Comparison of ENCODE assay signal across 20 cellular contexts in genomic region chr1:32877211-32878110, GRCh38. TPM values are rescaled to one million over a fixed set of nuclear protein-coding genes. Genes with fewer than 3 reads are reported as not detected.
DNase-seq lines count a peak whose midpoint lies in the region; ATAC-seq, FAIRE-seq and TF ChIP-seq lines count a peak whose summit lies in the region.
"Had no signal": no experiment of that assay in that cellular context is flagged by ENCODE, and none has a peak within 500 bp of the region (broad histone marks: within the 10 kb centered on the region; RNA-seq: fewer than 3 reads in every experiment).

No MANE protein-coding gene starts in this region.

- CTCF ChIA-PET in IMR-90 (lab: Yijun Ruan, JAX): interaction anchor here (0.7 to 1.3 kb wide), 2 partner anchors 15 to 209 kb away, joined by 3 to 5 read pairs; no protein-coding TSS in a partner anchor
- CTCF ChIA-PET in K562 (lab: Yijun Ruan, JAX; ENCODE audit: low intra/inter-chr PET ratio): interaction anchor here (0.6 to 3.6 kb wide), 5 partner anchors 8 to 209 kb away, joined by 3 to 29 read pairs (median 3); no protein-coding TSS in a partner anchor

- H3K27me3 ChIP-seq in IMR-90 (ENCODE audit: control insufficient read depth, insufficient read depth, low read length): peaks cover 22% of the 10 kb centered on the region
- peaks cover 15 to 38% of the 10 kb centered on the region in 2 experiments; a peak in 4 of 5 replicates for H3K27me3 ChIP-seq in K562 (ENCODE audit: control insufficient read depth in 2 of 2, insufficient read depth in 2 of 2, low read length in 2 of 2)
- no peaks in the 10 kb centered on the region for H3K27me3 ChIP-seq in right cardiac atrium (ENCODE audit: control insufficient read depth, insufficient read depth)
- H3K27me3 ChIP-seq: esophagus muscularis mucosa had no signal

- TF ChIP-seq POLR2A in IMR-90 (IDR thresholded peaks at IDR 0.05; ENCODE audit: low read depth, low read length) (no peak), K562 (conservative IDR thresholded peaks at IDR 0.05) (no peak)

- H4K20me1 ChIP-seq in IMR-90 (ENCODE audit: insufficient read depth, low read length): 0 out of 2 replicates have a peak, but pooled peaks cover 4% of the 10 kb centered on the region
- H4K20me1 ChIP-seq in K562 (replicated peaks; ENCODE audit: control insufficient read depth, insufficient read depth, low read length): peaks cover 28% of the 10 kb centered on the region

- TF ChIP-seq CTCF in IMR-90 (conservative IDR thresholded peaks at IDR 0.05; ENCODE audit: low read depth, low read length) (no peak), K562 (IDR thresholded peaks at IDR 0.05 in 2 of 3, conservative IDR thresholded peaks at IDR 0.05 in 1 of 3; ENCODE audit: insufficient read depth in 2 of 3, low read depth in 1 of 3, low read length in 3 of 3) (no peak)

- H3K18ac ChIP-seq in IMR-90 (ENCODE audit: low read depth, low read length): no peak overlapping the region

- no peak overlapping the region for H2BK15ac ChIP-seq in IMR-90 (ENCODE audit: low read depth, low read length)

- no peak overlapping the region for H2BK5ac ChIP-seq in IMR-90 (ENCODE audit: low read depth, low read length, poor library complexity, severe bottlenecking)

- TF ChIP-seq RAD21 in IMR-90 (IDR thresholded peaks at IDR 0.05; ENCODE audit: low read length) (no peak), K562 (CRISPR knock-in tag; conservative IDR thresholded peaks at IDR 0.05 in 1 of 2, IDR thresholded peaks at IDR 0.05 in 1 of 2) (no peak)

- DNase-seq in DMS79 (lab: John Stamatoyannopoulos, UW) (peak; percentile 60), IMR-90 (no peak), K562 (ENCODE audit: extremely low read depth in 1 of 4, low spot score in 3 of 4) (no peak), right cardiac atrium (peak; percentile 66 to 85 (median 85)), inferior parietal cortex (ENCODE audit: extremely low spot score) (no peak), NOMO-1 (lab: John Stamatoyannopoulos, UW; ENCODE audit: unreplicated experiment in 2 of 2) (no peak)
- DNase-seq in stimulated activated CD4-positive, alpha-beta T cell treated with anti-CD3 and anti-CD28 coated beads, Interleukin-2, amount 100 ng/mL, for 24 hours: no peak
- DNase-seq: SIG-M5 had no signal

- no peak for TF ChIP-seq EP300 in K562 (IDR thresholded peaks at IDR 0.05; ENCODE audit: low read length)

- H2BK20ac ChIP-seq in IMR-90 (ENCODE audit: low read depth, low read length): no peak overlapping the region

- no peak overlapping the region for H3K56ac ChIP-seq in IMR-90 (ENCODE audit: extremely low read depth, insufficient read depth, low read length)

- FAIRE-seq in K562 (lab: Jason Lieb, UNC): no peak
- FAIRE-seq: G401.6 had no signal

- H3K9me3 ChIP-seq in IMR-90 (ENCODE audit: control insufficient read depth, insufficient read depth, low read length): no peaks in the 10 kb centered on the region
- no peaks in the 10 kb centered on the region for H3K9me3 ChIP-seq in K562 (replicated peaks; ENCODE audit: control insufficient read depth, insufficient read depth, low read depth, low read length)
- no peaks in the 10 kb centered on the region for H3K9me3 ChIP-seq in right cardiac atrium (ENCODE audit: control insufficient read depth, low read length)
- H3K9me3 ChIP-seq: esophagus muscularis mucosa had no signal

- no peak overlapping the region for H3K23ac ChIP-seq in IMR-90 (ENCODE audit: low read depth, low read length)

- no peak overlapping the region for H4K91ac ChIP-seq in IMR-90 (ENCODE audit: insufficient read depth, low read depth, low read length)

- no peak overlapping the region for H3K4me2 ChIP-seq in IMR-90 (ENCODE audit: low read depth, low read length)
- H3K4me2 ChIP-seq in K562 (ENCODE audit: insufficient read depth, low read length): no peak overlapping the region
- H3K4me2 ChIP-seq: KMS-11, smooth muscle cell had no signal

- no peak overlapping the region for H3K27ac ChIP-seq in IMR-90 (ENCODE audit: insufficient read depth, low read length)
- H3K27ac ChIP-seq in K562 (ENCODE audit: extremely low read depth, low read depth, low read length): no peak overlapping the region
- no peak overlapping the region for H3K27ac ChIP-seq in right cardiac atrium (ENCODE audit: low read length)
- H3K27ac ChIP-seq: esophagus muscularis mucosa, KMS-11, parathyroid adenoma had no signal

- POLR2A ChIA-PET in IMR-90 (lab: Charles Lee; ENCODE audit: unreplicated experiment): no interaction called here
- POLR2A ChIA-PET in K562 (lab: Yijun Ruan, JAX): interaction anchor here (1.1 kb wide), 1 partner anchor 67 kb away, joined by 3 read pairs; no protein-coding TSS in a partner anchor

- H3K9ac ChIP-seq in IMR-90 (ENCODE audit: low read depth, low read length): no peak overlapping the region
- no peak overlapping the region for H3K9ac ChIP-seq in K562 (ENCODE audit: insufficient read depth in 1 of 2, low read depth in 2 of 2, low read length in 2 of 2)
- H3K9ac ChIP-seq: KMS-11, parathyroid adenoma had no signal

- no peak overlapping the region for H2AK9ac ChIP-seq in IMR-90 (replicated peaks; ENCODE audit: low read depth, low read length, poor library complexity)

- H2BK120ac ChIP-seq in IMR-90 (ENCODE audit: low read depth, low read length): no peak overlapping the region

- dilution Hi-C loops in IMR-90 (cut with HindIII; ENCODE audit: low sequenced_read_pairs, unreplicated experiment): no loop called here

- H2AK5ac ChIP-seq in IMR-90 (ENCODE audit: low read depth, low read length): no peak overlapping the region

- no peak for ATAC-seq in IMR-90 (ENCODE audit: low read depth)
- 0 out of 3 replicates have a peak, but pooled peaks have one; percentile 4 for ATAC-seq in K562
- peak; percentile 60 for ATAC-seq in right cardiac atrium
- no peak for ATAC-seq in HG02884 (IDR thresholded peaks at IDR 0.05; ENCODE audit: unreplicated experiment)

- peak overlapping the region; percentile 11 for H2AFZ ChIP-seq in IMR-90 (replicated peaks; ENCODE audit: low read length, poor library complexity)
- no peak overlapping the region for H2AFZ ChIP-seq in K562 (ENCODE audit: low read depth, low read length)
- H2AFZ ChIP-seq: parathyroid adenoma had no signal

- H3K14ac ChIP-seq in IMR-90 (replicated peaks; ENCODE audit: low read depth, low read length): no peak overlapping the region

- in situ Hi-C loops in IMR-90 (cut with MboI; ENCODE audit: low sequenced_read_pairs) (no loop called here), K562 (cut with MboI) (loop anchor here (25.0 kb wide), 1 partner anchor 735 kb away; no protein-coding TSS in a partner anchor)

- no TSS peak for BruUV-seq in IMR-90 (replicated peaks; lab: Mats Ljungman, UMichigan)
- no TSS peak for BruUV-seq in K562 (replicated peaks; lab: Mats Ljungman, UMichigan)

- intact Hi-C loops in IMR-90 (cut with micrococcal nuclease) (no loop called here), K562 (cut with micrococcal nuclease) (loop anchor here (2.0 kb wide), 1 partner anchor 207 kb away; no protein-coding TSS in a partner anchor), right cardiac atrium (cut with DNase I) (loop anchor here in 3 of 4 donors (10.0 kb wide), 4 partner anchors 163 to 483 kb away; partner anchors contain the start of genes AZIN2 (in 2 of the 3), BSDC1 (in 1 of the 3) and SYNC (in 1 of the 3))

- H3K36me3 ChIP-seq in IMR-90 (ENCODE audit: control insufficient read depth, insufficient read depth, low read length): no peaks in the 10 kb centered on the region
- H3K36me3 ChIP-seq in K562 (ENCODE audit: control insufficient read depth, insufficient read depth, low read length): no peaks in the 10 kb centered on the region
- H3K36me3 ChIP-seq: esophagus muscularis mucosa had no signal

- no peaks in the 10 kb centered on the region for H3K4me1 ChIP-seq in IMR-90 (ENCODE audit: control insufficient read depth, insufficient read depth, low read length)
- peaks cover 2 to 10% of the 10 kb centered on the region in 2 experiments; a peak in 3 of 5 replicates for H3K4me1 ChIP-seq in K562 (replicated peaks in 1 of 2; ENCODE audit: control insufficient read depth in 2 of 2, insufficient read depth in 2 of 2, low read length in 2 of 2)
- peaks cover 5% of the 10 kb centered on the region for H3K4me1 ChIP-seq in right cardiac atrium (ENCODE audit: control insufficient read depth, insufficient read depth, low read length)
- H3K4me1 ChIP-seq: parathyroid adenoma had no signal

- no peaks in the 10 kb centered on the region for H3K79me1 ChIP-seq in IMR-90 (ENCODE audit: low read depth in 1 of 2, low read length in 2 of 2)

- H3K79me2 ChIP-seq in K562 (ENCODE audit: control insufficient read depth, insufficient read depth, low read length): no peaks in the 10 kb centered on the region
- H3K79me2 ChIP-seq: parathyroid adenoma had no signal

- no peak overlapping the region for H3K4ac ChIP-seq in IMR-90 (ENCODE audit: low read depth, low read length)

- H3K4me3 ChIP-seq in IMR-90 (ENCODE audit: insufficient read depth, low read depth, low read length): no peak overlapping the region
- no peak overlapping the region for H3K4me3 ChIP-seq in K562
- H3K4me3 ChIP-seq in right cardiac atrium (ENCODE audit: low read length): no peak overlapping the region
- H3K4me3 ChIP-seq: esophagus muscularis mucosa, lung, smooth muscle cell had no signal

- no peak overlapping the region for H4K8ac ChIP-seq in IMR-90 (ENCODE audit: low read depth in 2 of 2, low read length in 2 of 2)

- 37% methylated on average over 8 of the region's 13 CpGs; no CpG with 5 or more reads in 1 of the 2 experiments for WGBS in IMR-90 (ENCODE audit: extremely low coverage in 2 of 2, insufficient read length in 1 of 2), 2 experiments
- 2% methylated on average over 13 of the region's 13 CpGs for WGBS in K562 (ENCODE audit: insufficient coverage, low coverage, missing lambda C conversion rate)
- WGBS in right cardiac atrium: 50% methylated on average over 13 of the region's 13 CpGs

- no peak overlapping the region for H4K5ac ChIP-seq in IMR-90 (ENCODE audit: low read depth, low read length)

- 0 out of 2 replicates have a peak, but pooled peaks cover 3% of the 10 kb centered on the region for H3K9me1 ChIP-seq in IMR-90 (ENCODE audit: insufficient read depth, low read length)
- H3K9me1 ChIP-seq in K562 (ENCODE audit: control insufficient read depth, insufficient read depth, low read length): no peaks in the 10 kb centered on the region

RNA-seq across cellular contexts. Expression of gene FNDC5, which starts 6.7 kb away (rescaled TPM):
- total RNA-seq in IMR-90 (2012; rRNA removed): 1.6 and 1.7 TPM in 2 replicates
- 1.2 and 1.5 TPM in 2 replicates for polyA plus RNA-seq in IMR-90 (2012; rRNA removed)
- polyA plus RNA-seq in IMR-90 (2012; cell fraction: cytosol; rRNA removed): 0.74 and 0.98 TPM in 2 replicates
- polyA plus RNA-seq in IMR-90 (2012; cell fraction: nucleus; rRNA removed; ENCODE audit: low replicate concordance): 3.2 and 4.6 TPM in 2 replicates
- total RNA-seq in K562 (2011; cell fraction: chromatin; rRNA removed; ENCODE audit: low replicate concordance): 1.1 and 2.3 TPM in 2 replicates
- 1.3 and 2.0 TPM in 2 replicates for total RNA-seq in K562 (2011; cell fraction: nucleolus; rRNA removed)
- total RNA-seq in K562 (2011; cell fraction: nucleoplasm; rRNA removed): 0.59 and 1.1 TPM in 2 replicates
- total RNA-seq in K562 (2014; rRNA removed): 0.14 and 0.61 TPM in 2 replicates
- total RNA-seq in K562 (2014; rRNA removed; fragmentation: Illumina TruSeq; extraction: Trizol): 0.25 and 0.48 TPM in 2 replicates
- total RNA-seq in K562 (2015; rRNA removed; fragmentation: Illumina TruSeq; extraction: Trizol): 0.22 and 0.41 TPM in 2 replicates
- total RNA-seq in K562 (2021): 0.38 and 0.56 TPM in 2 replicates
- polyA plus RNA-seq in K562 (2011; rRNA removed): 2.1 and 2.5 TPM in 2 replicates
- polyA plus RNA-seq in K562 (2011; cell fraction: cytosol; rRNA removed): 1.3 and 1.6 TPM in 2 replicates
- 5.0 and 6.0 TPM in 2 replicates for polyA plus RNA-seq in K562 (2011; cell fraction: nucleus; rRNA removed)
- 0.42 and 0.81 TPM in 2 replicates for polyA plus RNA-seq in K562 (2012)
- polyA plus RNA-seq in K562 (2014; fragmentation: Illumina TruSeq; extraction: Trizol): 0.17 and 0.25 TPM in 2 replicates
- polyA plus RNA-seq in K562 (2014; fragmentation: Nextera tagmentation; extraction: Ambion mirVana): under 1 TPM; 0.06 to 0.10 TPM
- 0.12 and 0.24 TPM in 2 replicates for polyA plus RNA-seq in K562 (2014; rRNA removed)
- polyA minus RNA-seq in K562 (2011; rRNA and poly(A)+ RNA removed): 2.6 and 3.1 TPM in 2 replicates
- 0.38 TPM in 1 of 2 replicates, not detected in the other for polyA minus RNA-seq in K562 (2011; cell fraction: cytosol; rRNA and poly(A)+ RNA removed)
- polyA minus RNA-seq in K562 (2011; cell fraction: nucleus; rRNA and poly(A)+ RNA removed): 0.13 and 1.3 TPM in 2 replicates
- 100 to 1,000 TPM in 3 of 4 donors, 10 to 100 TPM in 1; 94.5 to 151 (median 111) TPM for total RNA-seq in right cardiac atrium
- 106 TPM for polyA plus RNA-seq in right cardiac atrium
- total RNA-seq: activated CD8-positive, alpha-beta memory T cell treated with anti-CD3 and anti-CD28 coated beads for 36 hours; activated T-helper 2 cell treated with anti-CD3 and anti-CD28 coated beads, Interferon-gamma antibody, Interleukin-2, Interleukin-4, amounts not matched to agents 10 μg/mL and 5 μg/mL and 100 μg/mL, durations not matched to agents 14 hours and 24 hours and 36 hours; smooth muscle cell had no signal
- polyA plus RNA-seq: smooth muscle cell had no signal

RNA-seq across cellular contexts. Expression of gene HPCA, which starts 8.8 kb away (rescaled TPM):
- not detected in 2 replicates for total RNA-seq in IMR-90 (2012; rRNA removed)
- 0.22 and 0.30 TPM in 2 replicates for polyA plus RNA-seq in IMR-90 (2012; rRNA removed)
- polyA plus RNA-seq in IMR-90 (2012; cell fraction: cytosol; rRNA removed): 0.08 and 0.29 TPM in 2 replicates
- 0.37 and 0.44 TPM in 2 replicates for polyA plus RNA-seq in IMR-90 (2012; cell fraction: nucleus; rRNA removed; ENCODE audit: low replicate concordance)
- total RNA-seq in K562 (2011; cell fraction: chromatin; rRNA removed; ENCODE audit: low replicate concordance): not detected in 2 replicates
- not detected in 2 replicates for total RNA-seq in K562 (2011; cell fraction: nucleolus; rRNA removed)
- total RNA-seq in K562 (2011; cell fraction: nucleoplasm; rRNA removed): not detected in 2 replicates
- not detected in 2 replicates for total RNA-seq in K562 (2014; rRNA removed)
- total RNA-seq in K562 (2014; rRNA removed; fragmentation: Illumina TruSeq; extraction: Trizol): not detected in 2 replicates
- not detected in 2 replicates for total RNA-seq in K562 (2015; rRNA removed; fragmentation: Illumina TruSeq; extraction: Trizol)
- total RNA-seq in K562 (2021): not detected in 2 replicates
- polyA plus RNA-seq in K562 (2011; rRNA removed): not detected in 2 replicates
- polyA plus RNA-seq in K562 (2011; cell fraction: cytosol; rRNA removed): not detected in 2 replicates
- not detected in 2 replicates for polyA plus RNA-seq in K562 (2011; cell fraction: nucleus; rRNA removed)
- 0.22 and 0.44 TPM in 2 replicates for polyA plus RNA-seq in K562 (2012)
- not detected in 2 replicates for polyA plus RNA-seq in K562 (2014; fragmentation: Illumina TruSeq; extraction: Trizol)
- not detected for polyA plus RNA-seq in K562 (2014; fragmentation: Nextera tagmentation; extraction: Ambion mirVana)
- not detected in 2 replicates for polyA plus RNA-seq in K562 (2014; rRNA removed)
- not detected in 2 replicates for polyA minus RNA-seq in K562 (2011; rRNA and poly(A)+ RNA removed)
- not detected in 2 replicates for polyA minus RNA-seq in K562 (2011; cell fraction: cytosol; rRNA and poly(A)+ RNA removed)
- polyA minus RNA-seq in K562 (2011; cell fraction: nucleus; rRNA and poly(A)+ RNA removed): not detected in 2 replicates
- not detected for total RNA-seq in right cardiac atrium
- polyA plus RNA-seq in right cardiac atrium: 0.07 TPM
- total RNA-seq: activated B cell treated with CpG ODN at 0.5 μM for 24 hours; activated CD8-positive, alpha-beta memory T cell treated with anti-CD3 and anti-CD28 coated beads for 36 hours; glomerular endothelial cell; NCI-H460; smooth muscle cell had no signal
- polyA plus RNA-seq: smooth muscle cell had no signal

RNA-seq across cellular contexts. Expression of gene TMEM54, which starts 23.7 kb away (rescaled TPM):
- 25.5 and 33.1 TPM in 2 replicates for total RNA-seq in IMR-90 (2012; rRNA removed)
- 75.2 and 82.4 TPM in 2 replicates for polyA plus RNA-seq in IMR-90 (2012; rRNA removed)
- polyA plus RNA-seq in IMR-90 (2012; cell fraction: cytosol; rRNA removed): 49.6 and 120 TPM in 2 replicates
- polyA plus RNA-seq in IMR-90 (2012; cell fraction: nucleus; rRNA removed; ENCODE audit: low replicate concordance): 20.6 and 49.4 TPM in 2 replicates
- 2.4 and 10.2 TPM in 2 replicates for total RNA-seq in K562 (2011; cell fraction: chromatin; rRNA removed; ENCODE audit: low replicate concordance)
- 19.3 and 19.7 TPM in 2 replicates for total RNA-seq in K562 (2011; cell fraction: nucleolus; rRNA removed)
- total RNA-seq in K562 (2011; cell fraction: nucleoplasm; rRNA removed): 14.0 and 21.6 TPM in 2 replicates
- total RNA-seq in K562 (2014; rRNA removed): 12.8 and 14.5 TPM in 2 replicates
- total RNA-seq in K562 (2014; rRNA removed; fragmentation: Illumina TruSeq; extraction: Trizol): 1.2 and 2.1 TPM in 2 replicates
- 3.8 TPM in 2 replicates for total RNA-seq in K562 (2015; rRNA removed; fragmentation: Illumina TruSeq; extraction: Trizol)
- 13.1 and 15.1 TPM in 2 replicates for total RNA-seq in K562 (2021)
- polyA plus RNA-seq in K562 (2011; rRNA removed): 16.2 and 31.0 TPM in 2 replicates
- 75.0 and 104 TPM in 2 replicates for polyA plus RNA-seq in K562 (2011; cell fraction: cytosol; rRNA removed)
- 24.7 and 26.3 TPM in 2 replicates for polyA plus RNA-seq in K562 (2011; cell fraction: nucleus; rRNA removed)
- polyA plus RNA-seq in K562 (2012): 26.4 and 45.9 TPM in 2 replicates
- 8.2 and 11.8 TPM in 2 replicates for polyA plus RNA-seq in K562 (2014; fragmentation: Illumina TruSeq; extraction: Trizol)
- polyA plus RNA-seq in K562 (2014; fragmentation: Nextera tagmentation; extraction: Ambion mirVana): 1 to 10 TPM in 1 of 2 experiments, under 1 TPM in 1; 1.00 to 1.7 TPM
- polyA plus RNA-seq in K562 (2014; rRNA removed): 9.8 and 13.3 TPM in 2 replicates
- polyA minus RNA-seq in K562 (2011; rRNA and poly(A)+ RNA removed): 5.4 and 6.5 TPM in 2 replicates
- polyA minus RNA-seq in K562 (2011; cell fraction: cytosol; rRNA and poly(A)+ RNA removed): 8.6 and 15.1 TPM in 2 replicates
- 4.2 TPM in 2 replicates for polyA minus RNA-seq in K562 (2011; cell fraction: nucleus; rRNA and poly(A)+ RNA removed)
- total RNA-seq in right cardiac atrium: 10 to 100 TPM in 1 of 4 donors, 1 to 10 TPM in 3; 7.8 to 11.6 (median 8.7) TPM
- polyA plus RNA-seq in right cardiac atrium: 9.9 TPM

Comparison
In these comparisons a context has a peak if more than half of its experiments do, and no peak if none do; other contexts are left out.
1. DNase-seq: peak in DMS79 (single experiment) and right cardiac atrium (3 of 3); none in IMR-90 (single experiment), K562 (0 of 4), inferior parietal cortex (single experiment), NOMO-1 (0 of 2) and stimulated activated CD4-positive, alpha-beta T cell treated with anti-CD3 and anti-CD28 coated beads, Interleukin-2, amount 100 ng/mL, for 24 hours (0 of 2).
2. ATAC-seq: peak in K562 (single experiment) and right cardiac atrium (2 of 2); none in IMR-90 (single experiment) and HG02884 (single experiment).
3. RNA of gene FNDC5, which starts 6.7 kb away (total RNA-seq): 94.5 to 151 TPM in right cardiac atrium; 1.6 to 1.7 TPM in IMR-90 and 0.14 to 2.3 TPM in K562; every median in the first group is over 10 times any median in the second.